Comparison of ENCODE assay signal across 29 cellular contexts in the genomic region with DNA sequence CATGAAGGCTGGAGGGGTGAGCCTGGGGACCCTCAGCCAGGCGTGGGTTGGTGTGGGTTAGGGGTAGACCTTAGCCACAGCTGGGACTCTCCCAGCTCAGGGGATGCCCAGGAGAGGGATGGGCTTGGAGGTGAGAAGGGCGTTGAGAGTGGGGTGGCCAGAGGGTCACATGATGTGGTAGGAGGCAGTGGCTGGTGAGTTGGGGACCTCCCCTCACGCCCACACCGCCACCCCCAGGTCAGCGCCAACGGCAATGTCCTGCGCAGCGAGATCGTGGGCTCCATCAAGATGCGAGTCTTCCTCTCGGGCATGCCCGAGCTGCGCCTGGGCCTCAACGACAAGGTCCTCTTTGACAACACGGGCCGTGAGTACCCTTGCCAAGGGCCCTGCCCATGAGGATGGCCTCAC. TPM values are rescaled to one million over a fixed set of nuclear protein-coding genes. Genes with fewer than 3 reads are reported as not detected.
DNase-seq lines count a peak whose midpoint lies in the region; ATAC-seq and TF ChIP-seq lines count a peak whose summit lies in the region.
"Had no signal": no experiment of that assay in that cellular context is flagged by ENCODE, and none has a peak within 500 bp of the region (broad histone marks: within the 10 kb centered on the region; RNA-seq: fewer than 3 reads in every experiment).

No MANE protein-coding gene starts in this region.

- peak overlapping the region; percentile 42 for H3K27ac Mint-ChIP-seq in dendritic cell treated with granulocyte-macrophage colony-stimulating factor and Interleukin-4, amounts not matched to agents 40 ng/mL and 50 ng/mL, for 4 days
- H3K27ac Mint-ChIP-seq in activated T-helper 17 cell treated with anti-CD3 and anti-CD28 coated beads, Interleukin-2, amount 50 U/mL, for 72 hours, result no peak overlapping the region
- H3K27ac Mint-ChIP-seq: HFFc6 had no signal

- H3K27me3 Mint-ChIP-seq in dendritic cell treated with granulocyte-macrophage colony-stimulating factor and Interleukin-4, amounts not matched to agents 40 ng/mL and 50 ng/mL, for 4 days, result no peaks in the 10 kb centered on the region
- H3K27me3 Mint-ChIP-seq in activated T-helper 17 cell treated with anti-CD3 and anti-CD28 coated beads, Interleukin-2, amount 50 U/mL, for 72 hours, result no peaks in the 10 kb centered on the region
- H3K27me3 Mint-ChIP-seq: CD4-positive, alpha-beta memory T cell had no signal

- peaks cover 21% of the 10 kb centered on the region for H4K20me1 ChIP-seq in osteoblast (ENCODE audit: insufficient read depth, low read length)

- TF ChIP-seq CTCF in GM12865 (IDR thresholded peaks at IDR 0.05; ENCODE audit: insufficient read depth, low read depth, low read length, missing control alignments), result no peak
- no peak for TF ChIP-seq CTCF in RWPE1 (conservative IDR thresholded peaks at IDR 0.05; ENCODE audit: low read depth)
- TF ChIP-seq CTCF in osteoblast (IDR thresholded peaks at IDR 0.05; ENCODE audit: extremely low read depth, low read depth, low read length), result no peak

- peaks cover 4% of the 10 kb centered on the region for H3K9me3 Mint-ChIP-seq in dendritic cell treated with granulocyte-macrophage colony-stimulating factor and Interleukin-4, amounts not matched to agents 40 ng/mL and 50 ng/mL, for 4 days
- H3K9me3 Mint-ChIP-seq in activated T-helper 17 cell treated with anti-CD3 and anti-CD28 coated beads, Interleukin-2, amount 50 U/mL, for 72 hours, result no peaks in the 10 kb centered on the region

- no peak overlapping the region for H3K4me2 ChIP-seq in osteoblast (ENCODE audit: insufficient read depth, low read length)

- no peak overlapping the region for H2AFZ ChIP-seq in osteoblast (ENCODE audit: low read length)

- no peak overlapping the region for H3K4me3 Mint-ChIP-seq in dendritic cell treated with granulocyte-macrophage colony-stimulating factor and Interleukin-4, amounts not matched to agents 40 ng/mL and 50 ng/mL, for 4 days
- no peak overlapping the region for H3K4me3 Mint-ChIP-seq in activated T-helper 17 cell treated with anti-CD3 and anti-CD28 coated beads, Interleukin-2, amount 50 U/mL, for 72 hours
- H3K4me3 Mint-ChIP-seq: CD4-positive, alpha-beta memory T cell; HFFc6 had no signal

- ATAC-seq in GM18909 (IDR thresholded peaks at IDR 0.05; ENCODE audit: poor library complexity, unreplicated experiment), result no peak
- ATAC-seq in activated T-helper 17 cell treated with anti-CD3 and anti-CD28 coated beads, Interleukin-2, amount 50 U/mL, for 72 hours (replicated peaks), result no peak
- ATAC-seq: GM12878, PC-3 had no signal

- peaks cover 100% of the 10 kb centered on the region for H3K36me3 Mint-ChIP-seq in dendritic cell treated with granulocyte-macrophage colony-stimulating factor and Interleukin-4, amounts not matched to agents 40 ng/mL and 50 ng/mL, for 4 days (ENCODE audit: low read depth)
- H3K36me3 Mint-ChIP-seq in activated T-helper 17 cell treated with anti-CD3 and anti-CD28 coated beads, Interleukin-2, amount 50 U/mL, for 72 hours (ENCODE audit: low read depth), result peaks cover 57% of the 10 kb centered on the region

- H3K36me3 ChIP-seq in osteoblast (ENCODE audit: insufficient read depth, low read length), result peaks cover 75% of the 10 kb centered on the region

- H3K9me3 ChIP-seq in osteoblast (ENCODE audit: low read depth, low read length), result peaks cover 5% of the 10 kb centered on the region

- H3K4me3 ChIP-seq in GM12865 (ENCODE audit: low read depth, low read length) (no peak overlapping the region), osteoblast (ENCODE audit: insufficient read depth, low read length) (no peak overlapping the region)
- H3K4me3 ChIP-seq: GM12878, HAP-1 had no signal

- H3K4me1 Mint-ChIP-seq in dendritic cell treated with granulocyte-macrophage colony-stimulating factor and Interleukin-4, amounts not matched to agents 40 ng/mL and 50 ng/mL, for 4 days (ENCODE audit: low read depth), result no peaks in the 10 kb centered on the region
- H3K4me1 Mint-ChIP-seq in activated T-helper 17 cell treated with anti-CD3 and anti-CD28 coated beads, Interleukin-2, amount 50 U/mL, for 72 hours, result peaks cover 5% of the 10 kb centered on the region
- H3K4me1 Mint-ChIP-seq: CD4-positive, alpha-beta memory T cell had no signal

- peaks cover 37% of the 10 kb centered on the region for H3K79me2 ChIP-seq in osteoblast (ENCODE audit: insufficient read depth, low read length)

- no peaks in the 10 kb centered on the region for H3K4me1 ChIP-seq in osteoblast (ENCODE audit: insufficient read depth, low read length)
- H3K4me1 ChIP-seq: HAP-1 had no signal

- DNase-seq in GM12865 (ENCODE audit: low read depth), result peak; percentile 0
- DNase-seq in RWPE1 (ENCODE audit: low spot score), result no peak
- DNase-seq in osteoblast (ENCODE audit: insufficient read length, low spot score, missing footprints), result peak; percentile 78
- no peak for DNase-seq in islet precursor cell
- no peak for DNase-seq in SHP77 (lab: John Stamatoyannopoulos, UW)
- DNase-seq: C1 segment of cervical spinal cord; CD4-positive, alpha-beta memory T cell; COR-L47; HFFc6; KBM-7; MV-4-11; NCI-H1105 treated with DMSO at 0.1 percent for 48 hours; NCI-H146; NCI-H1930; NCI-H446 treated with DMSO at 0.1 percent for 48 hours; NCI-H526; NCI-H82; NK-92 treated with Interleukin-12 subunit alpha and Interleukin-12 subunit beta, amount 100 ng/mL, for 24 hours; PC-3; Right ventricle myocardium superior had no signal

- H3K27ac ChIP-seq in RWPE1, result peak overlapping the region; percentile 30
- H3K27ac ChIP-seq in osteoblast (ENCODE audit: low read depth, low read length), result no peak overlapping the region

- CTCF ChIA-PET in RWPE1 (lab: Yijun Ruan, JAX), result interaction anchor here (0.6 kb wide), 1 partner anchor 113 kb away, joined by 3 read pairs; no protein-coding TSS in a partner anchor

- POLR2A ChIA-PET in RWPE1 (lab: Yijun Ruan, JAX; ENCODE audit: low non-redundant PET), result no interaction called here

- intact Hi-C loops in dendritic cell treated with granulocyte-macrophage colony-stimulating factor and Interleukin-4, amounts not matched to agents 40 ng/mL and 50 ng/mL, for 4 days (cut with micrococcal nuclease), result no loop called here

- no peaks in the 10 kb centered on the region for H3K27me3 ChIP-seq in osteoblast (ENCODE audit: insufficient read depth, low read length)

RNA-seq across cellular contexts. Expression of a gene that starts 28.5 kb away (rescaled TPM):
- 49.5 and 52.1 TPM in 2 replicates for total RNA-seq in osteoblast
- total RNA-seq in activated T-helper 17 cell treated with anti-CD3 and anti-CD28 coated beads, Interleukin-2, amount 50 U/mL, for 72 hours, result 100 to 1,000 TPM; 103 to 110 TPM

RNA-seq across cellular contexts. Expression of a gene that starts 41.0 kb away (rescaled TPM):
- total RNA-seq in osteoblast, result 93.4 and 109 TPM in 2 replicates
- total RNA-seq in activated T-helper 17 cell treated with anti-CD3 and anti-CD28 coated beads, Interleukin-2, amount 50 U/mL, for 72 hours, result 10 to 100 TPM; 43.0 to 61.9 TPM

RNA-seq across cellular contexts. Expression of a gene that starts 52.9 kb away (rescaled TPM):
- not detected in 2 replicates for total RNA-seq in osteoblast
- total RNA-seq in activated T-helper 17 cell treated with anti-CD3 and anti-CD28 coated beads, Interleukin-2, amount 50 U/mL, for 72 hours, result 1 to 10 TPM in 1 of 2 donors, not detected in 1; 1.1 TPM
- total RNA-seq: CD4-positive, alpha-beta memory T cell; GM12878; HFFc6; LHCN-M2; MCF 10A; Right ventricle myocardium superior; RPMI7951; SK-MEL-5 had no signal

Comparison
In these comparisons a context has a peak if more than half of its experiments do, and no peak if none do; other contexts are left out.
1. DNase-seq: peak in GM12865 (single experiment) and osteoblast (single experiment); none in RWPE1 (single experiment), islet precursor cell (single experiment) and SHP77 (0 of 2).